Comparison of ENCODE assay signal across 28 cellular contexts in genomic region chr5:2049876-2050275, GRCh38.
"Had no signal": no experiment of that assay in that cellular context is flagged by ENCODE, and none has a peak within 500 bp of the region (broad histone marks: within the 10 kb centered on the region; RNA-seq: fewer than 3 reads in every experiment).

No MANE protein-coding gene starts in this region.

- H3K27ac Mint-ChIP-seq: stimulated activated effector memory CD8-positive, alpha-beta T cell treated with anti-CD3 and anti-CD28 coated beads, Interleukin-12 subunit alpha, Interleukin-12 subunit beta, amount 100 ng/mL, for 72 hours; stimulated activated memory B cell treated with anti-CD40 and anti-IgM and Interleukin-4, amounts not matched to agents 10 μg/mL and 1 μg/mL and 100 μg/mL, for 72 hours; stimulated activated naive B cell treated with anti-CD40 and anti-IgM and Interleukin-4, amounts not matched to agents 10 μg/mL and 1 μg/mL and 100 μg/mL, for 72 hours; stimulated activated naive CD8-positive, alpha-beta T cell treated with anti-CD3 and anti-CD28 coated beads, Interleukin-15, Interleukin-2, amounts not matched to agents 100 ng/mL and 50 ng/mL, for 24 hours; type B pancreatic cell had no signal

- H3K9me3 ChIP-seq: testis, thoracic aorta, thyroid gland, tibial artery, transverse colon, upper lobe of left lung, upper lobe of right lung, uterus, vagina had no signal

- H3K4me1 ChIP-seq: stomach, testis, thyroid gland, tibial artery, tibial nerve, transverse colon, upper lobe of left lung, upper lobe of right lung, uterus, vagina had no signal

- H3K4me1 Mint-ChIP-seq: stimulated activated effector memory CD8-positive, alpha-beta T cell treated with anti-CD3 and anti-CD28 coated beads, Interleukin-12 subunit alpha, Interleukin-12 subunit beta, amount 100 ng/mL, for 72 hours; stimulated activated memory B cell treated with anti-CD40 and anti-IgM and Interleukin-4, amounts not matched to agents 10 μg/mL and 1 μg/mL and 100 μg/mL, for 72 hours; stimulated activated naive B cell treated with anti-CD40 and anti-IgM and Interleukin-4, amounts not matched to agents 10 μg/mL and 1 μg/mL and 100 μg/mL, for 72 hours; stimulated activated naive CD8-positive, alpha-beta T cell treated with anti-CD3 and anti-CD28 coated beads, Interleukin-15, amount 100 ng/mL, for 72 hours had no signal

- ATAC-seq: stimulated activated effector memory CD8-positive, alpha-beta T cell treated with anti-CD3 and anti-CD28 coated beads, Interleukin-12 subunit alpha, Interleukin-12 subunit beta, amount 100 ng/mL, for 72 hours; stimulated activated memory B cell treated with anti-CD40 and anti-IgM and Interleukin-4, amounts not matched to agents 10 μg/mL and 1 μg/mL and 100 μg/mL, for 72 hours; stimulated activated naive B cell treated with anti-CD40 and anti-IgM and Interleukin-4, amounts not matched to agents 10 μg/mL and 1 μg/mL and 100 μg/mL, for 72 hours; stimulated activated naive CD8-positive, alpha-beta T cell treated with anti-CD3 and anti-CD28 coated beads, Interleukin-15, amount 100 ng/mL, for 72 hours; stimulated activated naive CD8-positive, alpha-beta T cell treated with anti-CD3 and anti-CD28 coated beads, Interleukin-15, Interleukin-2, amounts not matched to agents 100 U/mL and 50 U/mL, for 24 hours; upper lobe of right lung had no signal

- FAIRE-seq: urothelium cell line had no signal

- DNase-seq: stimulated activated CD4-positive, alpha-beta T cell treated with anti-CD3 and anti-CD28 coated beads, Interleukin-2, amount 100 ng/mL, for 48 hours; stimulated activated CD4-positive, alpha-beta T cell treated with anti-CD3 and anti-CD28 coated beads, Interleukin-4, amount 100 ng/mL, for 1 hour; stimulated activated CD4-positive, alpha-beta T cell treated with anti-CD3 and anti-CD28 coated beads, Interleukin-4, amount 100 ng/mL, for 24 hours; stimulated activated CD4-positive, alpha-beta T cell treated with anti-CD3 and anti-CD28 coated beads, Interleukin-4, amount 100 ng/mL, for 4 hours; stimulated activated CD8-positive, alpha-beta memory T cell treated with anti-CD3 and anti-CD28 coated beads, Interleukin-4, amount 100 ng/mL, for 48 hours; stimulated activated naive B cell treated with anti-CD40 and anti-IgM and Interleukin-4, amounts not matched to agents 10 μg/mL and 1 μg/mL and 100 μg/mL, for 72 hours; stimulated activated naive CD4-positive, alpha-beta T cell; stimulated activated naive CD4-positive, alpha-beta T cell treated with Interleukin-2 at 50 U/mL for 16 hours; stimulated activated naive CD8-positive, alpha-beta T cell treated with anti-CD3 and anti-CD28 coated beads, Interleukin-15, amount 100 ng/mL, for 72 hours; stimulated activated naive CD8-positive, alpha-beta T cell treated with anti-CD3 and anti-CD28 coated beads, Interleukin-15, Interleukin-2, amounts not matched to agents 100 U/mL and 50 U/mL, for 24 hours; stomach; substantia nigra; testis; thyroid gland; tibial artery; transverse colon; trophoblast cell; upper lobe of left lung; upper lobe of right lung; uterus had no signal

- H3K27ac ChIP-seq: stomach, testis, thoracic aorta, thyroid gland, tibial artery, tibial nerve, transverse colon, upper lobe of left lung, upper lobe of right lung, uterus, vagina had no signal

- H3K27me3 ChIP-seq: testis, thyroid gland, tibial artery, tibial nerve, transverse colon, upper lobe of left lung, upper lobe of right lung, uterus, vagina had no signal

- H3K36me3 ChIP-seq: stomach, thoracic aorta, thyroid gland, tibial artery, tibial nerve, transverse colon, upper lobe of left lung, upper lobe of right lung, uterus, vagina had no signal

- H3K36me3 Mint-ChIP-seq: stimulated activated effector memory CD8-positive, alpha-beta T cell treated with anti-CD3 and anti-CD28 coated beads, Interleukin-12 subunit alpha, Interleukin-12 subunit beta, amount 100 ng/mL, for 72 hours; stimulated activated memory B cell treated with anti-CD40 and anti-IgM and Interleukin-4, amounts not matched to agents 10 μg/mL and 1 μg/mL and 100 μg/mL, for 72 hours; stimulated activated naive B cell treated with anti-CD40 and anti-IgM and Interleukin-4, amounts not matched to agents 10 μg/mL and 1 μg/mL and 100 μg/mL, for 72 hours; type B pancreatic cell had no signal

- H3K4me3 Mint-ChIP-seq: stimulated activated effector memory CD8-positive, alpha-beta T cell treated with anti-CD3 and anti-CD28 coated beads, Interleukin-12 subunit alpha, Interleukin-12 subunit beta, amount 100 ng/mL, for 72 hours; stimulated activated memory B cell treated with anti-CD40 and anti-IgM and Interleukin-4, amounts not matched to agents 10 μg/mL and 1 μg/mL and 100 μg/mL, for 72 hours; stimulated activated naive B cell treated with anti-CD40 and anti-IgM and Interleukin-4, amounts not matched to agents 10 μg/mL and 1 μg/mL and 100 μg/mL, for 72 hours; stimulated activated naive CD8-positive, alpha-beta T cell treated with anti-CD3 and anti-CD28 coated beads, Interleukin-15, amount 100 ng/mL, for 72 hours; stimulated activated naive CD8-positive, alpha-beta T cell treated with anti-CD3 and anti-CD28 coated beads, Interleukin-15, Interleukin-2, amounts not matched to agents 100 ng/mL and 50 ng/mL, for 24 hours; type B pancreatic cell had no signal

- H3K4me3 ChIP-seq: stomach, testis, thoracic aorta, thyroid gland, tibial artery, tibial nerve, transverse colon, upper lobe of left lung, upper lobe of right lung, uterus, vagina had no signal
